15 cellular contexts compared by ENCODE assay signal in genomic region chr1:24283326-24284155, GRCh38. TPM values are rescaled to one million over a fixed set of nuclear protein-coding genes. Genes with fewer than 3 reads are reported as not detected.
DNase-seq lines count a peak whose midpoint lies in the region; ATAC-seq, FAIRE-seq and TF ChIP-seq lines count a peak whose summit lies in the region.
"Had no signal": no experiment of that assay in that cellular context is flagged by ENCODE, and none has a peak within 500 bp of the region (broad histone marks: within the 10 kb centered on the region; RNA-seq: fewer than 3 reads in every experiment).

No MANE protein-coding gene starts in this region.

- CTCF ChIA-PET in A549 (lab: Yijun Ruan, JAX) = interaction anchor here (0.6 to 1.5 kb wide), 2 partner anchors 107 to 236 kb away, joined by 3 to 5 read pairs; no protein-coding TSS in a partner anchor

- H3K4me1 Mint-ChIP-seq in immature natural killer cell = no peaks in the 10 kb centered on the region
- H3K4me1 Mint-ChIP-seq: neural crest cell had no signal

- WGBS in A549 (ENCODE audit: missing lambda C conversion rate) = 8% methylated on average over 8 of the region's 10 CpGs

- FAIRE-seq in A549 (lab: Jason Lieb, UNC) = no peak
- FAIRE-seq: GM12878 had no signal

- no peak for TF ChIP-seq POLR2A in A549 (IDR thresholded peaks at IDR 0.05; ENCODE audit: low read length)

- DNase-seq in A549 (ENCODE audit: low read depth in 1 of 2, low spot score in 1 of 2) (peak; percentile 28 to 89), HS-27A (ENCODE audit: low read depth) (peak; percentile 59), astrocyte of the cerebellum (ENCODE audit: low read depth) (peak; percentile 71), hepatic stellate cell (ENCODE audit: low spot score) (peak; percentile 49), immature natural killer cell (no peak), NCI-H1417 treated with DMSO at 0.1 percent for 48 hours (lab: John Stamatoyannopoulos, UW) (no peak)
- DNase-seq: activated T-cell treated with anti-CD3 and anti-CD28 coated beads, Interleukin-2, amount 50 U/mL, for 72 hours; MM.1S; WERI-Rb-1 had no signal

- H3K9me3 Mint-ChIP-seq in immature natural killer cell = no peaks in the 10 kb centered on the region
- H3K9me3 Mint-ChIP-seq: activated T-cell treated with anti-CD3 and anti-CD28 coated beads, Interleukin-2, amount 50 U/mL, for 72 hours had no signal

- H3K4me3 ChIP-seq in A549 (no peak overlapping the region), astrocyte of the cerebellum (ENCODE audit: low read depth, low read length) (no peak overlapping the region)
- H3K4me3 ChIP-seq: BLaER1 treated with 17β-estradiol and CSF1 and Interleukin-3, amounts not matched to agents 10 nM and 100 nM; coronary artery; GM12878 had no signal

- no peaks in the 10 kb centered on the region for H3K36me3 Mint-ChIP-seq in immature natural killer cell

- peak; percentile 47 to 51; a peak in 2 of 5 replicates for TF ChIP-seq EP300 in A549 (IDR thresholded peaks at IDR 0.05)

- TF ChIP-seq CTCF in A549 (IDR thresholded peaks at IDR 0.05) (no peak), astrocyte of the cerebellum (IDR thresholded peaks at IDR 0.05; ENCODE audit: low read depth, low read length, missing control alignments) (no peak)

- peak; percentile 89 to 92 for ATAC-seq in A549
- no peak for ATAC-seq in HG03520 (IDR thresholded peaks at IDR 0.05; ENCODE audit: unreplicated experiment)
- ATAC-seq in GM18861 (IDR thresholded peaks at IDR 0.05; ENCODE audit: unreplicated experiment) = no peak
- ATAC-seq: activated T-cell treated with anti-CD3 and anti-CD28 coated beads, Interleukin-2, amount 50 U/mL, for 72 hours; GM12878 had no signal

- TF ChIP-seq RAD21 in A549 (conservative IDR thresholded peaks at IDR 0.05 in 1 of 2, IDR thresholded peaks at IDR 0.05 in 1 of 2) = no peak

- peaks cover 0 to 1% (median 0%) of the 10 kb centered on the region in 3 donors for H3K27me3 Mint-ChIP-seq in immature natural killer cell (ENCODE audit: low read depth in 3 of 3)

- in situ Hi-C loops in astrocyte of the cerebellum (cut with HindIII; ENCODE audit: low sequenced_read_pairs) = no loop called here

- no peak overlapping the region for H3K27ac Mint-ChIP-seq in immature natural killer cell
- H3K27ac Mint-ChIP-seq: activated T-cell treated with anti-CD3 and anti-CD28 coated beads, Interleukin-2, amount 50 U/mL, for 72 hours had no signal

- H3K4me2 ChIP-seq in A549 = peak overlapping the region; percentile 63
- H3K4me2 ChIP-seq: BLaER1 treated with 17β-estradiol and CSF1 and Interleukin-3, amounts not matched to agents 10 nM and 100 nM had no signal

- POLR2A ChIA-PET in A549 (lab: Yijun Ruan, JAX) = interaction anchor here (1.0 to 1.7 kb wide), 2 partner anchors 11 to 16 kb away, joined by 5 to 14 read pairs; no protein-coding TSS in a partner anchor

- peaks cover 35% of the 10 kb centered on the region for H3K4me1 ChIP-seq in A549

- peaks cover 4% of the 10 kb centered on the region; the same call in 2 of the 3 replicates for H3K9me3 ChIP-seq in A549
- H3K9me3 ChIP-seq: BLaER1 treated with 17β-estradiol and CSF1 and Interleukin-3, amounts not matched to agents 10 nM and 100 nM had no signal

- no peak overlapping the region for H3K4me3 Mint-ChIP-seq in immature natural killer cell
- H3K4me3 Mint-ChIP-seq: activated T-cell treated with anti-CD3 and anti-CD28 coated beads, Interleukin-2, amount 50 U/mL, for 72 hours; neural crest cell had no signal

- peak overlapping the region; percentile 64 to 86 for H3K27ac ChIP-seq in A549
- H3K27ac ChIP-seq: BLaER1 treated with 17β-estradiol and CSF1 and Interleukin-3, amounts not matched to agents 10 nM and 100 nM; coronary artery; WERI-Rb-1 had no signal

TF ChIP-seq in A549, 52 proteins besides CTCF, POLR2A, EP300 and RAD21 (continues in another document):
- TF ChIP-seq ZSCAN20 (CRISPR knock-in tag; IDR thresholded peaks at IDR 0.05) (no peak), HOXB5 (CRISPR knock-in tag; IDR thresholded peaks at IDR 0.05) (no peak), CBX8 (IDR thresholded peaks at IDR 0.05) (no peak), BCL3 (IDR thresholded peaks at IDR 0.05) (no peak), ESRRA (IDR thresholded peaks at IDR 0.05; ENCODE audit: borderline replicate concordance, low read length) (no peak), NFE2L2 (conservative IDR thresholded peaks at IDR 0.05; ENCODE audit: low read length) (no peak), HOXB13 (CRISPR knock-in tag; IDR thresholded peaks at IDR 0.05; ENCODE audit: low read depth) (no peak), MAFK (IDR thresholded peaks at IDR 0.05; ENCODE audit: partially characterized antibody) (no peak), ZNF302 (CRISPR knock-in tag; IDR thresholded peaks at IDR 0.05) (no peak), MAZ (IDR thresholded peaks at IDR 0.05; ENCODE audit: borderline replicate concordance, low read depth, low read length) (no peak), RNF2 (IDR thresholded peaks at IDR 0.05; ENCODE audit: borderline replicate concordance, low read depth) (no peak), ELK1 (IDR thresholded peaks at IDR 0.05; ENCODE audit: low read depth, low read length) (no peak), PBX3 (IDR thresholded peaks at IDR 0.05) (no peak), HMGXB4 (CRISPR knock-in tag; IDR thresholded peaks at IDR 0.05; ENCODE audit: borderline replicate concordance) (no peak), NR3C1 (IDR thresholded peaks at IDR 0.05) (no peak), ZC3H11A (IDR thresholded peaks at IDR 0.05) (no peak), E2F6 (IDR thresholded peaks at IDR 0.05; ENCODE audit: borderline replicate concordance, low read depth) (no peak), FOSB (CRISPR knock-in tag; IDR thresholded peaks at IDR 0.05) (no peak), HDAC2 (IDR thresholded peaks at IDR 0.05) (no peak), JUNB (IDR thresholded peaks at IDR 0.05) (peak; percentile 82), FOSL2 (IDR thresholded peaks at IDR 0.05) (peak; percentile 65), FOSL2 (CRISPR knock-in tag; IDR thresholded peaks at IDR 0.05) (peak; percentile 86), CBX2 (IDR thresholded peaks at IDR 0.05; ENCODE audit: borderline replicate concordance, low read depth) (no peak), GATA3 (IDR thresholded peaks at IDR 0.05; ENCODE audit: borderline replicate concordance) (peak; percentile 98), POLR2AphosphoS2 (conservative IDR thresholded peaks at IDR 0.05; ENCODE audit: low read length) (no peak)

RNA-seq across cellular contexts. Expression of gene GRHL3, which starts 35.6 kb away (rescaled TPM):
- polyA plus RNA-seq in A549 (2011; rRNA removed) (1.6 and 2.5 TPM in 2 replicates), A549 (2017; fragmentation: RNase III; extraction: RNeasy Plus Mini Kit Qiagen cat#74134 plus additional on column Dnase treatment) (0.58 to 0.71 TPM (median 0.59 TPM) in 3 replicates), immature natural killer cell (not detected)
- 1.2 and 1.4 TPM in 2 replicates for polyA plus RNA-seq in A549 (2012; cell fraction: cytosol; rRNA removed)
- 1.2 and 1.8 TPM in 2 replicates for polyA plus RNA-seq in A549 (2012; cell fraction: nucleus; rRNA removed)
- polyA minus RNA-seq in A549 (2011; rRNA and poly(A)+ RNA removed) = 0.68 and 1.2 TPM in 2 replicates

Comparison
In these comparisons a context has a peak if more than half of its experiments do, and no peak if none do; other contexts are left out.
1. ATAC-seq: peak in A549 (2 of 2); none in HG03520 (single experiment) and GM18861 (single experiment).
2. DNase-seq: peak in A549 (2 of 2), HS-27A (single experiment), astrocyte of the cerebellum (single experiment) and hepatic stellate cell (single experiment); none in immature natural killer cell (0 of 3) and NCI-H1417 treated with DMSO at 0.1 percent for 48 hours (single experiment).